In the genomic region with DNA sequence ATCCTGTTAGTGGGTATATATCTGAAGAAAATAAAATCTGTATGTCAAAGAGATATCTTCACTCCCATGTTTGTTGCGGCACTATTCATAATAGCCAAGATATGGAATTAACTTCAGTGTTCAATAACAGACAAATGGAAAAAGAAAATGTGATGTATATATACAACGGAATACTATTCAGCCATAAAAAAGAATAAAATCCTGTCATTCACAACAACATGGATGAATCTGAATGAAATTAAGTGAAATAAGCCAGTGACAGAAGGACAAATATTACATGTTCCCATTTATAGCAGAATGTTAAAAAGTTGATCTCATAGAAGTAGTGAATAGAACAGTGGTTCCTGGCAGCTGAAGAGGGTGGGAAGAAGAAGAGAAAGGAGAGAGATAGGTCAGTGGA, we compare ENCODE assay signal across 28 cellular contexts.
"Had no signal": no experiment of that assay in that cellular context is flagged by ENCODE, and none has a peak within 500 bp of the region (broad histone marks: within the 10 kb centered on the region; RNA-seq: fewer than 3 reads in every experiment).

No MANE protein-coding gene starts in this region.

- H3K27me3 ChIP-seq: colonic mucosa, esophagus muscularis mucosa, esophagus squamous epithelium, foreskin keratinocyte, gastrocnemius medialis, gastroesophageal sphincter, heart left ventricle, heart right ventricle, hepatocyte had no signal

- ATAC-seq: effector memory CD8-positive, alpha-beta T cell; esophagus mucosa; foreskin keratinocyte; gastrocnemius medialis; gastroesophageal sphincter; heart left ventricle; heart right ventricle had no signal

- DNase-seq: colonic mucosa; cortex of kidney; dorsolateral prefrontal cortex; effector CD4-positive, alpha-beta T cell; effector CD8-positive, alpha-beta T cell; effector memory CD4-positive, alpha-beta T cell; effector memory CD8-positive, alpha-beta T cell; endodermal cell; erythroblast; esophagus squamous epithelium; foreskin fibroblast; foreskin keratinocyte; foreskin melanocyte; gastrocnemius medialis; glutamatergic neuron; head of caudate nucleus; heart left ventricle; heart right ventricle had no signal

- H3K27ac ChIP-seq: colonic mucosa, coronary artery, dorsolateral prefrontal cortex, epithelial cell of prostate, esophagus muscularis mucosa, esophagus squamous epithelium, foreskin keratinocyte, gastrocnemius medialis, gastroesophageal sphincter, heart left ventricle, heart right ventricle, hepatocyte had no signal

- FAIRE-seq: colon, endometrium, frontal cortex had no signal

- H2AFZ ChIP-seq: hepatocyte had no signal

- H3K4me3 Mint-ChIP-seq: dendritic cell treated with granulocyte-macrophage colony-stimulating factor and Interleukin-4, amounts not matched to agents 40 ng/mL and 50 ng/mL, for 4 days; effector memory CD8-positive, alpha-beta T cell; endodermal cell had no signal

- H3K27me3 Mint-ChIP-seq: dendritic cell treated with granulocyte-macrophage colony-stimulating factor and Interleukin-4, amounts not matched to agents 40 ng/mL and 50 ng/mL, for 4 days had no signal

- H3K4me1 Mint-ChIP-seq: endodermal cell had no signal

- H3K9me3 ChIP-seq: colonic mucosa had no signal

- H3K27ac Mint-ChIP-seq: dendritic cell treated with granulocyte-macrophage colony-stimulating factor and Interleukin-4, amounts not matched to agents 40 ng/mL and 50 ng/mL, for 4 days; effector memory CD8-positive, alpha-beta T cell; endodermal cell had no signal

- H3K4me2 ChIP-seq: hepatocyte had no signal

- H3K79me2 ChIP-seq: hepatocyte had no signal

- H3K36me3 ChIP-seq: colonic mucosa, esophagus muscularis mucosa, esophagus squamous epithelium, gastrocnemius medialis, gastroesophageal sphincter, heart left ventricle, heart right ventricle had no signal

- H3K4me3 ChIP-seq: colonic mucosa, coronary artery, dorsolateral prefrontal cortex, esophagus muscularis mucosa, esophagus squamous epithelium, gastrocnemius medialis, gastroesophageal sphincter, heart left ventricle, heart right ventricle, hepatocyte had no signal

- H3K4me1 ChIP-seq: colonic mucosa, esophagus muscularis mucosa, esophagus squamous epithelium, gastroesophageal sphincter had no signal
